In the genomic region with DNA sequence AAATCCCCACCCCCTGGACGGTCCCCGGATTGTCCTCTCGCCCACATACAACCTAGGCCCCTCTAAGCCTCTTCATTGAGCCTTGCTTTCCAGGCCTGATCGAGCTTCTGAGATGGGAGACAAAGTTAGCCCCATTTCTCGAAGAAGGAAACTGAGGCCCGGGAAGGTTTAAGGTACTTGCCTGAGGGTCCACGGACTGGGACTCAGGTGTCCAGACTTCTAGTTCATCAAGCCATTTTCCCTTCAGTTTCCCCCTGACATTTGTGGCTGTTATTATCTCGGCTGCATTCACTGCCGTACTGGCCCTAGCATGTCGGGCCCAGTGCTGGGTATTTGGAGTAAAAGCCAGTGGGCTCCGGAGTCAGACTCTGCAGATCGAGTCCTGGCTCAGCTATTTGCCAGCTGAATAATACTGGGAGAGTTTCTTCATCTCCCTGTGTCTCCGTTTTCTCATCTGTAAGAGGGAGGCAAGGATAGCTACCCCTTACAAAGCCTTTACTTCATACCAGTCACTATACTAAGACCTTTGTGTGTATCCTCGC, we compare ENCODE assay signal across 8 cellular contexts. TPM values are rescaled to one million over a fixed set of nuclear protein-coding genes. Genes with fewer than 3 reads are reported as not detected.
DNase-seq lines count a peak whose midpoint lies in the region; FAIRE-seq and TF ChIP-seq lines count a peak whose summit lies in the region.

No MANE protein-coding gene starts in this region.

- H3K4me1 Mint-ChIP-seq in activated naive CD4-positive, alpha-beta T cell treated with anti-CD3 and anti-CD28 coated beads for 36 hours (ENCODE audit: low read depth) = peaks cover 61% of the 10 kb centered on the region
- H3K4me1 Mint-ChIP-seq in osteocyte (ENCODE audit: unreplicated experiment) = peaks cover 43% of the 10 kb centered on the region

- peak overlapping the region; percentile 98 for H3K27ac Mint-ChIP-seq in activated naive CD4-positive, alpha-beta T cell treated with anti-CD3 and anti-CD28 coated beads for 36 hours
- peak overlapping the region; percentile 97 for H3K27ac Mint-ChIP-seq in osteocyte (ENCODE audit: unreplicated experiment)

- CTCF ChIA-PET in activated naive CD4-positive, alpha-beta T cell treated with anti-CD3 and anti-CD28 coated beads for 36 hours (lab: Charles Lee) = interaction anchor here (0.8 to 2.1 kb wide), 3 partner anchors 39 to 187 kb away, joined by 3 to 7 read pairs (median 5); no protein-coding TSS in a partner anchor

- FAIRE-seq in D721Med (lab: Jason Lieb, UNC) = no peak

- WGBS in esophagus muscularis mucosa = 9% methylated on average over 14 of the region's 14 CpGs

- H3K4me3 ChIP-seq in esophagus muscularis mucosa = peak overlapping the region; percentile 69 to 96 (median 70)

- TF ChIP-seq POLR2A in esophagus muscularis mucosa (IDR thresholded peaks at IDR 0.05; ENCODE audit: low read depth) = no peak

- TF ChIP-seq CTCF in esophagus muscularis mucosa (IDR thresholded peaks at IDR 0.05) (no peak), osteocyte (IDR thresholded peaks at IDR 0.05) (no peak), D721Med (IDR thresholded peaks at IDR 0.05; ENCODE audit: insufficient read depth, missing control alignments) (no peak)

- H3K27me3 ChIP-seq in esophagus muscularis mucosa = no peaks in the 10 kb centered on the region

- peak overlapping the region; percentile 98 for H3K4me3 Mint-ChIP-seq in activated naive CD4-positive, alpha-beta T cell treated with anti-CD3 and anti-CD28 coated beads for 36 hours
- peak overlapping the region; percentile 93 for H3K4me3 Mint-ChIP-seq in osteocyte (ENCODE audit: unreplicated experiment)

- peaks cover 43 to 73% (median 59%) of the 10 kb centered on the region in 4 donors for H3K4me1 ChIP-seq in esophagus muscularis mucosa

- no peak for DNase-seq in activated naive CD4-positive, alpha-beta T cell treated with anti-CD3 and anti-CD28 coated beads for 36 hours
- no peak for DNase-seq in activated naive CD4-positive, alpha-beta T cell treated with anti-CD3 and anti-CD28 coated beads, Interleukin-2, amount 50 U/mL, for 16 hours
- DNase-seq in RPMI7951 (ENCODE audit: low read depth) (peak; percentile 6), esophagus muscularis mucosa (ENCODE audit: extremely low spot score) (no peak), osteocyte (ENCODE audit: extremely low spot score, unreplicated experiment) (no peak), D721Med (ENCODE audit: insufficient read length, low spot score) (no peak), hepatic stellate cell (ENCODE audit: low spot score) (no peak), DMS153 (lab: John Stamatoyannopoulos, UW) (no peak)

- H3K27ac ChIP-seq in esophagus muscularis mucosa (replicated peaks in 1 of 4) = peak overlapping the region; percentile 93 to 95 (median 94)

- peaks cover 30% of the 10 kb centered on the region for H3K36me3 Mint-ChIP-seq in activated naive CD4-positive, alpha-beta T cell treated with anti-CD3 and anti-CD28 coated beads for 36 hours (ENCODE audit: low read depth)
- H3K36me3 Mint-ChIP-seq in osteocyte (ENCODE audit: unreplicated experiment) = peaks cover 2% of the 10 kb centered on the region

- intact Hi-C loops in activated naive CD4-positive, alpha-beta T cell treated with anti-CD3 and anti-CD28 coated beads for 36 hours (cut with micrococcal nuclease) = loop anchor here (10.0 kb wide), 1 partner anchor 939 kb away; the partner anchor contains the start of gene RBL1
- intact Hi-C loops in esophagus muscularis mucosa (cut with DNase I) = no loop called here

- peaks cover 0 to 18% (median 4%) of the 10 kb centered on the region in 4 donors for H3K36me3 ChIP-seq in esophagus muscularis mucosa

- no peak for TF ChIP-seq EP300 in esophagus muscularis mucosa (IDR thresholded peaks at IDR 0.05)

- no peaks in the 10 kb centered on the region for H3K9me3 Mint-ChIP-seq in activated naive CD4-positive, alpha-beta T cell treated with anti-CD3 and anti-CD28 coated beads for 36 hours
- peaks cover 6% of the 10 kb centered on the region for H3K9me3 Mint-ChIP-seq in osteocyte (ENCODE audit: unreplicated experiment)

- H3K27me3 Mint-ChIP-seq in activated naive CD4-positive, alpha-beta T cell treated with anti-CD3 and anti-CD28 coated beads for 36 hours (ENCODE audit: low read depth) = no peaks in the 10 kb centered on the region
- H3K27me3 Mint-ChIP-seq in osteocyte (ENCODE audit: unreplicated experiment) = no peaks in the 10 kb centered on the region

- H3K9me3 ChIP-seq in esophagus muscularis mucosa = no peaks in the 10 kb centered on the region

RNA-seq across cellular contexts. Expression of gene RPRD1B, which starts 0.6 kb away (rescaled TPM):
- 10 to 100 TPM; 31.6 to 32.7 TPM for total RNA-seq in activated naive CD4-positive, alpha-beta T cell treated with anti-CD3 and anti-CD28 coated beads for 36 hours
- 21.5 and 22.3 TPM in 2 replicates for total RNA-seq in RPMI7951 (2014; rRNA removed; shearing (Covaris generic))
- total RNA-seq in esophagus muscularis mucosa = 10 to 100 TPM; 26.7 to 39.5 (median 33.8) TPM
- 26.9 and 28.5 TPM in 2 replicates for total RNA-seq in osteocyte

RNA-seq across cellular contexts. Expression of gene TTI1, which starts 0.9 kb away (rescaled TPM):
- 10 to 100 TPM; 32.8 to 36.2 TPM for total RNA-seq in activated naive CD4-positive, alpha-beta T cell treated with anti-CD3 and anti-CD28 coated beads for 36 hours
- total RNA-seq in RPMI7951 (2014; rRNA removed; shearing (Covaris generic)) = 30.6 and 36.4 TPM in 2 replicates
- 10 to 100 TPM; 11.3 to 14.3 (median 12.4) TPM for total RNA-seq in esophagus muscularis mucosa
- 16.2 and 17.9 TPM in 2 replicates for total RNA-seq in osteocyte
